ENCODE assay signal across 21 cellular contexts in genomic region chr3:77935418-77935817, GRCh38.
DNase-seq lines count a peak whose midpoint lies in the region; TF ChIP-seq lines count a peak whose summit lies in the region.
"Had no signal": no experiment of that assay in that cellular context is flagged by ENCODE, and none has a peak within 500 bp of the region (broad histone marks: within the 10 kb centered on the region; RNA-seq: fewer than 3 reads in every experiment).

No MANE protein-coding gene starts in this region.

- H3K27me3 ChIP-seq in esophagus muscularis mucosa, result no peaks in the 10 kb centered on the region
- H3K27me3 ChIP-seq: BLaER1 treated with 17β-estradiol and CSF1 and Interleukin-3, amounts not matched to agents 10 nM and 100 nM; MG63 had no signal

- H3K4me3 ChIP-seq in epithelial cell of esophagus (ENCODE audit: low read length) (no peak overlapping the region), esophagus muscularis mucosa (no peak overlapping the region)
- H3K4me3 ChIP-seq: BLaER1 treated with 17β-estradiol and CSF1 and Interleukin-3, amounts not matched to agents 10 nM and 100 nM; MG63 had no signal

- no peaks in the 10 kb centered on the region for H3K36me3 ChIP-seq in esophagus muscularis mucosa
- H3K36me3 ChIP-seq: BLaER1 treated with 17β-estradiol and CSF1 and Interleukin-3, amounts not matched to agents 10 nM and 100 nM; MG63 had no signal

- intact Hi-C loops in esophagus muscularis mucosa (cut with DNase I), result no loop called here

- no peaks in the 10 kb centered on the region for H3K4me1 ChIP-seq in esophagus muscularis mucosa
- H3K4me1 ChIP-seq: BLaER1 treated with 17β-estradiol and CSF1 and Interleukin-3, amounts not matched to agents 10 nM and 100 nM; Caco-2 had no signal

- no peaks in the 10 kb centered on the region for H3K9me3 ChIP-seq in esophagus muscularis mucosa
- H3K9me3 ChIP-seq: BLaER1 treated with 17β-estradiol and CSF1 and Interleukin-3, amounts not matched to agents 10 nM and 100 nM; Caco-2; MG63 had no signal

- POLR2A ChIA-PET in RWPE1 (lab: Yijun Ruan, JAX; ENCODE audit: low non-redundant PET), result no interaction called here

- H3K27ac ChIP-seq in RWPE1 (no peak overlapping the region), esophagus muscularis mucosa (replicated peaks in 1 of 4) (no peak overlapping the region)
- H3K27ac ChIP-seq: BLaER1 treated with 17β-estradiol and CSF1 and Interleukin-3, amounts not matched to agents 10 nM and 100 nM had no signal

- 91% methylated on average over 1 of the region's 1 CpG for WGBS in esophagus muscularis mucosa

- TF ChIP-seq POLR2A in esophagus muscularis mucosa (IDR thresholded peaks at IDR 0.05; ENCODE audit: low read depth), result no peak

- CTCF ChIA-PET in RWPE1 (lab: Yijun Ruan, JAX), result no interaction called here

- TF ChIP-seq CTCF in RWPE1 (conservative IDR thresholded peaks at IDR 0.05; ENCODE audit: low read depth) (no peak), epithelial cell of esophagus (IDR thresholded peaks at IDR 0.05; ENCODE audit: insufficient read depth, low read depth, low read length, missing control alignments) (no peak), esophagus muscularis mucosa (IDR thresholded peaks at IDR 0.05) (no peak)

- no peak for TF ChIP-seq EP300 in esophagus muscularis mucosa (IDR thresholded peaks at IDR 0.05)

- DNase-seq in HT1080 (ENCODE audit: low read depth), result peak; percentile 13
- peak; percentile 20 for DNase-seq in RWPE1 (ENCODE audit: low spot score)
- peak; percentile 78 for DNase-seq in epithelial cell of esophagus (ENCODE audit: low read depth)
- peak; percentile 18 for DNase-seq in renal cortical epithelial cell (ENCODE audit: low read depth)
- DNase-seq in DMS 273 treated with DMSO at 0.1 percent for 48 hours (lab: John Stamatoyannopoulos, UW), result no peak
- no peak for DNase-seq in pons (ENCODE audit: low spot score)
- no peak for DNase-seq in DMS53 (lab: John Stamatoyannopoulos, UW)
- no peak for DNase-seq in esophagus muscularis mucosa (ENCODE audit: extremely low spot score)
- DNase-seq: Caco-2; CD4-positive, alpha-beta memory T cell; GF-D8; MG63; NCI-H1048; NCI-H1436; NCI-H187 treated with DMSO at 0.1 percent for 48 hours; NCI-H2227 treated with DMSO at 0.1 percent for 48 hours; NCI-H510A; NCI-H748 treated with DMSO at 0.1 percent for 48 hours; NK-92 treated with Interleukin-12 subunit alpha and Interleukin-12 subunit beta, amount 100 ng/mL, for 24 hours; Right ventricle myocardium superior had no signal

Comparison
In these comparisons a context has a peak if more than half of its experiments do, and no peak if none do; other contexts are left out.
1. DNase-seq: peak in HT1080 (single experiment), RWPE1 (single experiment), epithelial cell of esophagus (single experiment) and renal cortical epithelial cell (single experiment); none in DMS 273 treated with DMSO at 0.1 percent for 48 hours (single experiment), pons (single experiment), DMS53 (single experiment) and esophagus muscularis mucosa (single experiment).